Comparison of ENCODE assay signal across 19 cellular contexts in the genomic region with DNA sequence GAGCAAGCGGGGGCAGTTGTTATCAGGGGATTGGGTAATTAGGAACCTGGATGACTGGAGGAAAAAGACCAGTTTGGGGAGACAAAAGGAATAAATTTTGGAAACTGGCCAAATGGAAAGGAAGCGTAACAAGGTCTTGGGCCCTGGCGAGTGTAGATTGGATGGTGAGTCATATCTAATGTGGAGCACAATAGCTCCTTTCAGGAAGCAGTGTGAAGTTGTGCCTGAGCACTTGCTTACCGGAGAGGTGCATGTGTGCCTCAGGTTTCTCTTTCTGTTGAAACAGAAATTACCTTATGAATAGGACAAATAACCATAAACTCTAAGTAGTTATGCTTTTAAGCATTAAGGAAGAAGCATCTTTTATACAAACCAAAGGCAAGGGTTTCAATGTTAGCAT.
A peak's percentile ranks its signal among the peaks of the same experiment; 100 is the strongest.
DNase-seq lines count a peak whose midpoint lies in the region; ATAC-seq, FAIRE-seq and TF ChIP-seq lines count a peak whose summit lies in the region.
"Had no signal": no experiment of that assay in that cellular context is flagged by ENCODE, and none has a peak within 500 bp of the region (broad histone marks: within the 10 kb centered on the region; RNA-seq: fewer than 3 reads in every experiment).

No MANE protein-coding gene starts in this region.

- H3K36me3 ChIP-seq in kidney (ENCODE audit: control insufficient read depth in 1 of 2, insufficient read depth in 2 of 2, low read length in 2 of 2), result no peaks in the 10 kb centered on the region
- H3K36me3 ChIP-seq: ovary, thoracic aorta had no signal

- peak; percentile 97 for ATAC-seq in esophagus mucosa
- no peak for ATAC-seq in left lobe of liver
- ATAC-seq: activated naive CD8-positive, alpha-beta T cell treated with anti-CD3 and anti-CD28 coated beads, Interleukin-2, amount 50 U/mL, for 24 hours; activated T-cell treated with anti-CD3 and anti-CD28 coated beads, Interleukin-2, amount 50 U/mL, for 72 hours; left cardiac atrium; mucosa of descending colon; Panc1 had no signal

- H3K9ac ChIP-seq in kidney (ENCODE audit: low read length in 2 of 2), result no peak overlapping the region

- no peaks in the 10 kb centered on the region for H3K4me1 ChIP-seq in kidney (ENCODE audit: control insufficient read depth in 1 of 2, insufficient read depth in 1 of 2, low read depth in 1 of 2, low read length in 2 of 2)

- DNase-seq in DMS53 treated with DMSO at 0.1 percent for 48 hours (lab: John Stamatoyannopoulos, UW; ENCODE audit: unreplicated experiment) (peak; percentile 70), HT1080 (ENCODE audit: low read depth) (peak; percentile 65), NCI-H748 treated with DMSO at 0.1 percent for 48 hours (lab: John Stamatoyannopoulos, UW) (peak; percentile 87), kidney (no peak), nucleus accumbens (lab: John Stamatoyannopoulos, UW) (no peak), left lobe of liver (ENCODE audit: low spot score) (no peak)
- no peak for DNase-seq in activated CD4-positive, alpha-beta T cell treated with anti-CD3 and anti-CD28 coated beads, Interleukin-2, amount 50 U/mL, for 4 hours
- DNase-seq: activated CD4-positive, alpha-beta memory T cell treated with anti-CD3 and anti-CD28 coated beads, Interleukin-2, amount 10 ng/mL, durations not matched to agents 7 days and 5 days; activated naive CD8-positive, alpha-beta T cell treated with anti-CD3 and anti-CD28 coated beads, Interleukin-2, amount 50 U/mL, for 24 hours; activated T-cell treated with anti-CD3 and anti-CD28 coated beads, Interleukin-2, amount 50 U/mL, for 72 hours; left cardiac atrium; mucosa of descending colon; NCI-H526; ovary; stimulated activated CD4-positive, alpha-beta T cell treated with anti-CD3 and anti-CD28 coated beads, Interleukin-4, amount 100 ng/mL, for 24 hours had no signal

- H3K27ac ChIP-seq in kidney (ENCODE audit: low read depth in 2 of 2, low read length in 2 of 2), result no peak overlapping the region
- H3K27ac ChIP-seq: hepatocyte, ovary, thoracic aorta had no signal

- intact Hi-C loops in kidney (cut with DNase I), result no loop called here

- no peak overlapping the region for H3K4me3 ChIP-seq in kidney (ENCODE audit: low read length in 2 of 2)
- H3K4me3 ChIP-seq: hepatocyte, mucosa of descending colon, ovary, thoracic aorta had no signal

- peaks cover 0 to 2% of the 10 kb centered on the region in 2 donors for H3K9me3 ChIP-seq in kidney (ENCODE audit: control insufficient read depth in 1 of 2, low read length in 2 of 2)
- H3K9me3 ChIP-seq: mucosa of descending colon, ovary, thoracic aorta had no signal

- no peak for FAIRE-seq in kidney (lab: Jason Lieb, UNC)

- no peak for TF ChIP-seq CTCF in kidney (IDR thresholded peaks at IDR 0.05; ENCODE audit: borderline replicate concordance, extremely low read depth, insufficient read depth)

Comparison
In these comparisons a context has a peak if more than half of its experiments do, and no peak if none do; other contexts are left out.
1. DNase-seq: peak in DMS53 treated with DMSO at 0.1 percent for 48 hours (single experiment), HT1080 (single experiment) and NCI-H748 treated with DMSO at 0.1 percent for 48 hours (single experiment); none in kidney (single experiment), nucleus accumbens (0 of 56), activated CD4-positive, alpha-beta T cell treated with anti-CD3 and anti-CD28 coated beads, Interleukin-2, amount 50 U/mL, for 4 hours (0 of 2) and left lobe of liver (single experiment).